ENCODE assay signal across 11 cellular contexts in the genomic region with DNA sequence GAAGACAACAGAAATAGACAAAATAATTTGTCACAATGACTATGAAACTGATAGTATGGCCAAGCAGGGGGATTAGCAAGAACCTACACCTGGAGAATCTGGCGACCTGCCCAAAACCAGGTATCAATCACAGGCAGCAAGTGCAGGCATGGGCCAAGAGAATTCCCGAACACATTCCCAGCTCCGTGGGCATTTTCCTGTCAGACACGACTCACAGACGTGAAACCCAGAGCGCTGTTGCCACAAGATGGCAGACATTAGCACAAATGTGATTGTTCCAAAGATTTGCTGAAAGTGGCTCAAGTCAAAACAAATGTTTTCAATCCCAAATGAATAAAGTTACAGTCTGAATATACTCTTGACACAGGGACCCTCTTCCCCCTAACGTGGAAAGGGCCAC. TPM values are rescaled to one million over a fixed set of nuclear protein-coding genes. Genes with fewer than 3 reads are reported as not detected.
DNase-seq lines count a peak whose midpoint lies in the region; TF ChIP-seq lines count a peak whose summit lies in the region.
"Had no signal": no experiment of that assay in that cellular context is flagged by ENCODE, and none has a peak within 500 bp of the region (broad histone marks: within the 10 kb centered on the region; RNA-seq: fewer than 3 reads in every experiment).

No MANE protein-coding gene starts in this region.

- no peaks in the 10 kb centered on the region for H3K36me3 ChIP-seq in H7 (replicated peaks; ENCODE audit: control insufficient read depth, insufficient read depth, low read length)
- peaks cover 0 to 5% (median 0%) of the 10 kb centered on the region in 3 donors for H3K36me3 ChIP-seq in Peyer's patch

- H3K27me3 ChIP-seq in H7 (ENCODE audit: control insufficient read depth, insufficient read depth, low read length), result no peaks in the 10 kb centered on the region
- no peaks in the 10 kb centered on the region for H3K27me3 ChIP-seq in Peyer's patch

- no peaks in the 10 kb centered on the region for H3K9me3 ChIP-seq in Peyer's patch
- H3K9me3 ChIP-seq: mucosa of descending colon had no signal

- DNase-seq in Daoy (ENCODE audit: low read depth) (peak; percentile 70), NCI-H1105 treated with DMSO at 0.1 percent for 48 hours (lab: John Stamatoyannopoulos, UW) (peak; percentile 37), choroid plexus epithelial cell (ENCODE audit: low read depth) (peak; percentile 41), midbrain (lab: John Stamatoyannopoulos, UW) (peak; percentile 12), H7 (no peak), SKM-1 (lab: John Stamatoyannopoulos, UW; ENCODE audit: unreplicated experiment) (no peak), NCI-H1694 (lab: John Stamatoyannopoulos, UW) (no peak), Peyer's patch (no peak)
- DNase-seq: EL; mucosa of descending colon; stimulated activated naive CD8-positive, alpha-beta T cell treated with anti-CD3 and anti-CD28 coated beads, Interleukin-15, Interleukin-2, amounts not matched to agents 100 U/mL and 50 U/mL, for 24 hours had no signal

- TF ChIP-seq CTCF in choroid plexus epithelial cell (conservative IDR thresholded peaks at IDR 0.05; ENCODE audit: low read depth, low read length) (peak; percentile 55), Peyer's patch (IDR thresholded peaks at IDR 0.05) (no peak)

- no peak overlapping the region for H3K27ac ChIP-seq in Peyer's patch

- no peak for TF ChIP-seq POLR2A in Peyer's patch (IDR thresholded peaks at IDR 0.05)

- H3K4me1 ChIP-seq in Peyer's patch, result peaks cover 0 to 6% (median 0%) of the 10 kb centered on the region in 4 donors

- H3K4me3 ChIP-seq in choroid plexus epithelial cell (ENCODE audit: low read depth, low read length) (no peak overlapping the region), H7 (ENCODE audit: insufficient read depth, low read depth, low read length) (no peak overlapping the region), Peyer's patch (no peak overlapping the region)
- H3K4me3 ChIP-seq: mucosa of descending colon had no signal

RNA-seq across cellular contexts. Expression of gene HLCS, which starts 36.8 kb away (rescaled TPM):
- total RNA-seq in Daoy (2014; rRNA removed; shearing (Covaris generic)), result 27.0 and 33.1 TPM in 2 replicates
- total RNA-seq in H7 (2014; rRNA removed; shearing (Covaris generic)), result 13.0 and 14.3 TPM in 2 replicates
- 10 to 100 TPM; 14.9 to 27.9 (median 24.3) TPM for total RNA-seq in Peyer's patch

Comparison
In these comparisons a context has a peak if more than half of its experiments do, and no peak if none do; other contexts are left out.
1. DNase-seq: peak in Daoy (single experiment), NCI-H1105 treated with DMSO at 0.1 percent for 48 hours (single experiment), choroid plexus epithelial cell (single experiment) and midbrain (single experiment); none in H7 (single experiment), SKM-1 (single experiment), NCI-H1694 (single experiment) and Peyer's patch (0 of 3).